ENCODE assay signal across 24 cellular contexts in the genomic region with DNA sequence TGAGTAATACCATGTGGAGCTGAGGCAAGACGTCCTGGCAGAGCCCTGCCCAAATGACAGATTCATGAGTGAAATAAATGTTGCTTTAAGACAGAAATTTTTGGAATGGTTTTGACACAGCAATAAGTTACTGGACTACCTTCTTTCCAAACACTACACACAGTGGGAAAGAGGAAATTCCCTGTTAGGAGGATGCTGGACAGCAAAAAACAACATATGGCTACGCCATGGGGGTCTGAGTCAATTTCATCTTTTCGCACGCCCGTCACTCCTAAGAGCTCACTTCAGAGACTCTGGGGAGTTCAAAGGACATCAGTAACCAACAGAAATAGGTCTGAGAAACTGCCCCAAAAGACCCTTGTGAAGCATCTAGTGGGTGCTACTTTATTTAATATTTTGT. TPM values are rescaled to one million over a fixed set of nuclear protein-coding genes. Genes with fewer than 3 reads are reported as not detected.
"Had no signal": no experiment of that assay in that cellular context is flagged by ENCODE, and none has a peak within 500 bp of the region (broad histone marks: within the 10 kb centered on the region; RNA-seq: fewer than 3 reads in every experiment).

No MANE protein-coding gene starts in this region.

- H3K36me3 Mint-ChIP-seq: mesothelial cell of epicardium had no signal

- DNase-seq: effector CD8-positive, alpha-beta T cell; effector memory CD8-positive, alpha-beta T cell; erythroblast; esophagus squamous epithelium; foreskin fibroblast; foreskin melanocyte; gastrocnemius medialis; glutamatergic neuron; head of caudate nucleus; heart right ventricle; hippocampal formation; left cardiac atrium; left lung; left ventricle myocardium superior; lower lobe of right lung; mesenchymal stem cell had no signal

- H3K4me3 Mint-ChIP-seq: dendritic cell treated with granulocyte-macrophage colony-stimulating factor and Interleukin-4, amounts not matched to agents 40 ng/mL and 50 ng/mL, for 4 days; effector memory CD8-positive, alpha-beta T cell; endodermal cell; mesothelial cell of epicardium had no signal

- H3K27ac Mint-ChIP-seq: dendritic cell treated with granulocyte-macrophage colony-stimulating factor and Interleukin-4, amounts not matched to agents 40 ng/mL and 50 ng/mL, for 4 days; effector memory CD8-positive, alpha-beta T cell; endodermal cell had no signal

- H3K27me3 Mint-ChIP-seq: dendritic cell treated with granulocyte-macrophage colony-stimulating factor and Interleukin-4, amounts not matched to agents 40 ng/mL and 50 ng/mL, for 4 days had no signal

- H3K27me3 ChIP-seq: esophagus squamous epithelium, left lung had no signal

- H3K36me3 ChIP-seq: esophagus squamous epithelium, gastrocnemius medialis, heart right ventricle, left lung, lower lobe of right lung had no signal

- H3K9me3 ChIP-seq: gastrocnemius medialis, left lung had no signal

- H3K4me1 ChIP-seq: esophagus squamous epithelium, gastrocnemius medialis, left lung, lower lobe of right lung had no signal

- H3K27ac ChIP-seq: coronary artery, epithelial cell of prostate, esophagus squamous epithelium, gastrocnemius medialis, heart right ventricle, left lung, lower lobe of right lung had no signal

- H3K4me3 ChIP-seq: coronary artery, esophagus squamous epithelium, gastrocnemius medialis, heart right ventricle, left lung, lower lobe of right lung had no signal

RNA-seq across cellular contexts. Expression of a gene that starts 55.4 kb away (rescaled TPM):
- total RNA-seq: dermis microvascular lymphatic vessel endothelial cell, glomerular endothelial cell, lung microvascular endothelial cell had no signal
